Comparison of ENCODE assay signal across 1 cellular context in genomic region chr6:119313937-119314893, GRCh38.
TF ChIP-seq lines count a peak whose summit lies in the region.

No MANE protein-coding gene starts in this region.

TF ChIP-seq in K562, 482 proteins besides CTCF, POLR2A, EP300 and RAD21 (continued from another document):
- TF ChIP-seq IRF1 (CRISPR knock-in tag; IDR thresholded peaks at IDR 0.05; ENCODE audit: borderline replicate concordance) (no peak), ZNF696 (CRISPR knock-in tag; conservative IDR thresholded peaks at IDR 0.05) (no peak), TFE3 (CRISPR knock-in tag; IDR thresholded peaks at IDR 0.05) (no peak), SRSF3 (IDR thresholded peaks at IDR 0.05; ENCODE audit: insufficient read depth, low read length) (no peak), CBX2 (IDR thresholded peaks at IDR 0.05; ENCODE audit: insufficient read depth, low read length, poor library complexity, severe bottlenecking) (no peak), NR4A1 (CRISPR knock-in tag; IDR thresholded peaks at IDR 0.05) (no peak), NR4A1 (tag; IDR thresholded peaks at IDR 0.05) (peak; percentile 28; the same call in 1 of the 2 replicates)
